In genomic region chr15:42421376-42421775, GRCh38 we compare ENCODE assay signal across 17 cellular contexts.
"Had no signal": no experiment of that assay in that cellular context is flagged by ENCODE, and none has a peak within 500 bp of the region (broad histone marks: within the 10 kb centered on the region; RNA-seq: fewer than 3 reads in every experiment).

No MANE protein-coding gene starts in this region.

- ATAC-seq: esophagus mucosa, gastroesophageal sphincter, lower lobe of right lung had no signal

- H3K27ac ChIP-seq: breast epithelium, gastroesophageal sphincter, lower lobe of right lung, parathyroid adenoma, prostate gland, transverse colon had no signal

- H3K4me3 ChIP-seq: breast epithelium, gastroesophageal sphincter, lower lobe of right lung, prostate gland, smooth muscle cell, transverse colon had no signal

- H3K9me3 ChIP-seq: breast epithelium, gastroesophageal sphincter, lower lobe of right lung, prostate gland, transverse colon had no signal

- DNase-seq: central memory CD4-positive, alpha-beta T cell; cortex of kidney; effector memory CD4-positive, alpha-beta T cell; hippocampal formation; lower lobe of right lung; mesenchymal stem cell; midbrain; naive B cell; nephron progenitor cell; stimulated activated CD4-positive, alpha-beta T cell treated with anti-CD3 and anti-CD28 coated beads, Interleukin-2, amount 100 ng/mL, for 48 hours; transverse colon had no signal

- H3K27me3 ChIP-seq: breast epithelium, gastroesophageal sphincter, transverse colon had no signal

- H3K4me1 ChIP-seq: breast epithelium, gastroesophageal sphincter, lower lobe of right lung, parathyroid adenoma, prostate gland, transverse colon had no signal
